1 cellular context compared by ENCODE assay signal in the genomic region with DNA sequence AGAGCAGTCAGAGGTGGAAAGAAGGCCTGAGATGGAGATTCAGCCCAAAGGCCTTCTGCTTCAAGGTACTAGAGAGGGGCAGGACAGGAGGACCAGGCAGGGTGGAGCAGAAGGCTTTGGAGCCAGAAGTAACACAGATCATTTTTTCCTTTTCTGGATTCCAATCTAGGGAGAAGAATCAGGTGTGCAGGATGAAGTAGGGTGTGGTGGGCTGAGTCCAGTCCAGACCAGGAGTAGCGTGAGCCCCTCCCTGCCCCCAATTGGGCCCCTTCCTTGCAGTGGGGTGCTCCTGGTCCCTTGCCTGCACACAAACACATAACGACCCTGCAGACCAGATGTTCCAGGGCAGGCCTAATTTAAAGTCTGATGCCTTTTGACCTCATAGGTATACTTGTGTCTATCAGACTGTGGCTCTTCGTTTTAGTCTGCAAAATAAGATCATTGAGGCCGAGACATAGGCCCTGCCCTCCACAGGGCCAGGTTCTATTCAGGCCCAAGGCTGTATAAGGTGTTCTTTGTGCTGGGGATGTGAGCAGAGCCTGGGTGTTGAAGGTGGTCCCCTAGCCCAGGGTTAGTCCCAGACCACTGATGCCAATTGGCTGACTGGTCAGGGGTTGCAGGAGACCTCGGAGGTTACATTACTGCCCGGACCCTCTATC.
TF ChIP-seq lines count a peak whose summit lies in the region.

No MANE protein-coding gene starts in this region.

TF ChIP-seq in HepG2, 621 proteins besides CTCF, POLR2A, EP300 and RAD21:
- TF ChIP-seq JUNB (CRISPR knock-in tag; IDR thresholded peaks at IDR 0.05; ENCODE audit: borderline replicate concordance) (no peak), ZNF446 (CRISPR knock-in tag; IDR thresholded peaks at IDR 0.05) (peak; percentile 57; the same call in 1 of the 2 replicates), ZNF598 (CRISPR knock-in tag; IDR thresholded peaks at IDR 0.05; ENCODE audit: borderline replicate concordance) (peak; percentile 62; the same call in 1 of the 2 replicates), CC2D1A (CRISPR knock-in tag; IDR thresholded peaks at IDR 0.05) (0 out of 2 replicates have a peak, but pooled peaks have one; percentile 23), TEAD2 (CRISPR knock-in tag; IDR thresholded peaks at IDR 0.05) (0 out of 2 replicates have a peak, but pooled peaks have one; percentile 32), EZH2 (conservative IDR thresholded peaks at IDR 0.05; ENCODE audit: low read depth, low read length) (no peak; the same call in 1 of the 2 replicates), SP1 (IDR thresholded peaks at IDR 0.05) (no peak), SP1 (CRISPR knock-in tag; IDR thresholded peaks at IDR 0.05) (no peak), SAFB2 (CRISPR knock-in tag; IDR thresholded peaks at IDR 0.05; ENCODE audit: borderline replicate concordance, low read depth) (peak; percentile 13; the same call in 1 of the 2 replicates), PHF20 (CRISPR knock-in tag; IDR thresholded peaks at IDR 0.05) (peak; percentile 27; the same call in 1 of the 2 replicates), ZNF724P (CRISPR knock-in tag; IDR thresholded peaks at IDR 0.05; ENCODE audit: borderline replicate concordance) (peak; percentile 20; the same call in 1 of the 2 replicates), ZNF547 (CRISPR knock-in tag; IDR thresholded peaks at IDR 0.05) (peak; percentile 48; the same call in 1 of the 2 replicates), SP2 (CRISPR knock-in tag; IDR thresholded peaks at IDR 0.05) (0 out of 2 replicates have a peak, but pooled peaks have one; percentile 39), KDM5B (CRISPR knock-in tag; IDR thresholded peaks at IDR 0.05; ENCODE audit: borderline replicate concordance) (0 out of 2 replicates have a peak, but pooled peaks have one; percentile 33), ZNF501 (CRISPR knock-in tag; IDR thresholded peaks at IDR 0.05) (0 out of 2 replicates have a peak, but pooled peaks have one; percentile 37), CAMTA2 (CRISPR knock-in tag; IDR thresholded peaks at IDR 0.05; ENCODE audit: borderline replicate concordance) (0 out of 2 replicates have a peak, but pooled peaks have one; percentile 34), TAF1 (CRISPR knock-in tag; IDR thresholded peaks at IDR 0.05) (no peak), NRL (CRISPR knock-in tag; IDR thresholded peaks at IDR 0.05; ENCODE audit: borderline replicate concordance) (0 out of 2 replicates have a peak, but pooled peaks have one; percentile 26), ZNF883 (CRISPR knock-in tag; IDR thresholded peaks at IDR 0.05; ENCODE audit: not compliant biosample characterization) (peak; percentile 64), NFKB2 (CRISPR knock-in tag; IDR thresholded peaks at IDR 0.05; ENCODE audit: borderline replicate concordance) (0 out of 2 replicates have a peak, but pooled peaks have one; percentile 38), REXO4 (CRISPR knock-in tag; IDR thresholded peaks at IDR 0.05; ENCODE audit: borderline replicate concordance) (no peak), MAZ (IDR thresholded peaks at IDR 0.05; ENCODE audit: borderline replicate concordance, low read depth, low read length) (no peak), MAZ (CRISPR knock-in tag; IDR thresholded peaks at IDR 0.05; ENCODE audit: low read depth) (no peak)
- TF ChIP-seq, protein P1, sequence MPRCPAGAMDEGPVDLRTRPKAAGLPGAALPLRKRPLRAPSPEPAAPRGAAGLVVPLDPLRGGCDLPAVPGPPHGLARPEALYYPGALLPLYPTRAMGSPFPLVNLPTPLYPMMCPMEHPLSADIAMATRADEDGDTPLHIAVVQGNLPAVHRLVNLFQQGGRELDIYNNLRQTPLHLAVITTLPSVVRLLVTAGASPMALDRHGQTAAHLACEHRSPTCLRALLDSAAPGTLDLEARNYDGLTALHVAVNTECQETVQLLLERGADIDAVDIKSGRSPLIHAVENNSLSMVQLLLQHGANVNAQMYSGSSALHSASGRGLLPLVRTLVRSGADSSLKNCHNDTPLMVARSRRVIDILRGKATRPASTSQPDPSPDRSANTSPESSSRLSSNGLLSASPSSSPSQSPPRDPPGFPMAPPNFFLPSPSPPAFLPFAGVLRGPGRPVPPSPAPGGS (CRISPR knock-in tag; IDR thresholded peaks at IDR 0.05): peak; percentile 69; the same call in 1 of the 2 replicates
- TF ChIP-seq, protein P2, sequence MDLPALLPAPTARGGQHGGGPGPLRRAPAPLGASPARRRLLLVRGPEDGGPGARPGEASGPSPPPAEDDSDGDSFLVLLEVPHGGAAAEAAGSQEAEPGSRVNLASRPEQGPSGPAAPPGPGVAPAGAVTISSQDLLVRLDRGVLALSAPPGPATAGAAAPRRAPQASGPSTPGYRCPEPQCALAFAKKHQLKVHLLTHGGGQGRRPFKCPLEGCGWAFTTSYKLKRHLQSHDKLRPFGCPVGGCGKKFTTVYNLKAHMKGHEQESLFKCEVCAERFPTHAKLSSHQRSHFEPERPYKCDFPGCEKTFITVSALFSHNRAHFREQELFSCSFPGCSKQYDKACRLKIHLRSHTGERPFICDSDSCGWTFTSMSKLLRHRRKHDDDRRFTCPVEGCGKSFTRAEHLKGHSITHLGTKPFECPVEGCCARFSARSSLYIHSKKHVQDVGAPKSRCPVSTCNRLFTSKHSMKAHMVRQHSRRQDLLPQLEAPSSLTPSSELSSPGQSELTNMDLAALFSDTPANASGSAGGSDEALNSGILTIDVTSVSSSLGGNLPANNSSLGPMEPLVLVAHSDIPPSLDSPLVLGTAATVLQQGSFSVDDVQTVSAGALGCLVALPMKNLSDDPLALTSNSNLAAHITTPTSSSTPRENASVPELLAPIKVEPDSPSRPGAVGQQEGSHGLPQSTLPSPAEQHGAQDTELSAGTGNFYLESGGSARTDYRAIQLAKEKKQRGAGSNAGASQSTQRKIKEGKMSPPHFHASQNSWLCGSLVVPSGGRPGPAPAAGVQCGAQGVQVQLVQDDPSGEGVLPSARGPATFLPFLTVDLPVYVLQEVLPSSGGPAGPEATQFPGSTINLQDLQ (CRISPR knock-in tag; IDR thresholded peaks at IDR 0.05): 0 out of 2 replicates have a peak, but pooled peaks have one; percentile 52
- TF ChIP-seq, protein P3, sequence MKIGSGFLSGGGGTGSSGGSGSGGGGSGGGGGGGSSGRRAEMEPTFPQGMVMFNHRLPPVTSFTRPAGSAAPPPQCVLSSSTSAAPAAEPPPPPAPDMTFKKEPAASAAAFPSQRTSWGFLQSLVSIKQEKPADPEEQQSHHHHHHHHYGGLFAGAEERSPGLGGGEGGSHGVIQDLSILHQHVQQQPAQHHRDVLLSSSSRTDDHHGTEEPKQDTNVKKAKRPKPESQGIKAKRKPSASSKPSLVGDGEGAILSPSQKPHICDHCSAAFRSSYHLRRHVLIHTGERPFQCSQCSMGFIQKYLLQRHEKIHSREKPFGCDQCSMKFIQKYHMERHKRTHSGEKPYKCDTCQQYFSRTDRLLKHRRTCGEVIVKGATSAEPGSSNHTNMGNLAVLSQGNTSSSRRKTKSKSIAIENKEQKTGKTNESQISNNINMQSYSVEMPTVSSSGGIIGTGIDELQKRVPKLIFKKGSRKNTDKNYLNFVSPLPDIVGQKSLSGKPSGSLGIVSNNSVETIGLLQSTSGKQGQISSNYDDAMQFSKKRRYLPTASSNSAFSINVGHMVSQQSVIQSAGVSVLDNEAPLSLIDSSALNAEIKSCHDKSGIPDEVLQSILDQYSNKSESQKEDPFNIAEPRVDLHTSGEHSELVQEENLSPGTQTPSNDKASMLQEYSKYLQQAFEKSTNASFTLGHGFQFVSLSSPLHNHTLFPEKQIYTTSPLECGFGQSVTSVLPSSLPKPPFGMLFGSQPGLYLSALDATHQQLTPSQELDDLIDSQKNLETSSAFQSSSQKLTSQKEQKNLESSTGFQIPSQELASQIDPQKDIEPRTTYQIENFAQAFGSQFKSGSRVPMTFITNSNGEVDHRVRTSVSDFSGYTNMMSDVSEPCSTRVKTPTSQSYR (CRISPR knock-in tag; IDR thresholded peaks at IDR 0.05; ENCODE audit: borderline replicate concordance): no peak
- TF ChIP-seq, protein P4, sequence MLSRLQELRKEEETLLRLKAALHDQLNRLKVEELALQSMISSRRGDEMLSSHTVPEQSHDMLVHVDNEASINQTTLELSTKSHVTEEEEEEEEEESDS (CRISPR knock-in tag; IDR thresholded peaks at IDR 0.05; ENCODE audit: borderline replicate concordance): 0 out of 2 replicates have a peak, but pooled peaks have one; percentile 23
- TF ChIP-seq, protein P5, sequence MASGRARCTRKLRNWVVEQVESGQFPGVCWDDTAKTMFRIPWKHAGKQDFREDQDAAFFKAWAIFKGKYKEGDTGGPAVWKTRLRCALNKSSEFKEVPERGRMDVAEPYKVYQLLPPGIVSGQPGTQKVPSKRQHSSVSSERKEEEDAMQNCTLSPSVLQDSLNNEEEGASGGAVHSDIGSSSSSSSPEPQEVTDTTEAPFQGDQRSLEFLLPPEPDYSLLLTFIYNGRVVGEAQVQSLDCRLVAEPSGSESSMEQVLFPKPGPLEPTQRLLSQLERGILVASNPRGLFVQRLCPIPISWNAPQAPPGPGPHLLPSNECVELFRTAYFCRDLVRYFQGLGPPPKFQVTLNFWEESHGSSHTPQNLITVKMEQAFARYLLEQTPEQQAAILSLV (CRISPR knock-in tag; IDR thresholded peaks at IDR 0.05; ENCODE audit: borderline replicate concordance): no peak
- TF ChIP-seq, protein P6, sequence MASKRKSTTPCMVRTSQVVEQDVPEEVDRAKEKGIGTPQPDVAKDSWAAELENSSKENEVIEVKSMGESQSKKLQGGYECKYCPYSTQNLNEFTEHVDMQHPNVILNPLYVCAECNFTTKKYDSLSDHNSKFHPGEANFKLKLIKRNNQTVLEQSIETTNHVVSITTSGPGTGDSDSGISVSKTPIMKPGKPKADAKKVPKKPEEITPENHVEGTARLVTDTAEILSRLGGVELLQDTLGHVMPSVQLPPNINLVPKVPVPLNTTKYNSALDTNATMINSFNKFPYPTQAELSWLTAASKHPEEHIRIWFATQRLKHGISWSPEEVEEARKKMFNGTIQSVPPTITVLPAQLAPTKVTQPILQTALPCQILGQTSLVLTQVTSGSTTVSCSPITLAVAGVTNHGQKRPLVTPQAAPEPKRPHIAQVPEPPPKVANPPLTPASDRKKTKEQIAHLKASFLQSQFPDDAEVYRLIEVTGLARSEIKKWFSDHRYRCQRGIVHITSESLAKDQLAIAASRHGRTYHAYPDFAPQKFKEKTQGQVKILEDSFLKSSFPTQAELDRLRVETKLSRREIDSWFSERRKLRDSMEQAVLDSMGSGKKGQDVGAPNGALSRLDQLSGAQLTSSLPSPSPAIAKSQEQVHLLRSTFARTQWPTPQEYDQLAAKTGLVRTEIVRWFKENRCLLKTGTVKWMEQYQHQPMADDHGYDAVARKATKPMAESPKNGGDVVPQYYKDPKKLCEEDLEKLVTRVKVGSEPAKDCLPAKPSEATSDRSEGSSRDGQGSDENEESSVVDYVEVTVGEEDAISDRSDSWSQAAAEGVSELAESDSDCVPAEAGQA (IDR thresholded peaks at IDR 0.05; ENCODE audit: low read depth): 0 out of 2 replicates have a peak, but pooled peaks have one; percentile 28
- TF ChIP-seq, protein P6 (CRISPR knock-in tag; IDR thresholded peaks at IDR 0.05; ENCODE audit: borderline replicate concordance): no peak
